11 cellular contexts compared by ENCODE assay signal in genomic region chr5:162248107-162248713, GRCh38.
DNase-seq lines count a peak whose midpoint lies in the region; ATAC-seq and TF ChIP-seq lines count a peak whose summit lies in the region.
"Had no signal": no experiment of that assay in that cellular context is flagged by ENCODE, and none has a peak within 500 bp of the region (broad histone marks: within the 10 kb centered on the region; RNA-seq: fewer than 3 reads in every experiment).

No MANE protein-coding gene starts in this region.

- no peak overlapping the region for H3K27ac Mint-ChIP-seq in CD14-positive monocyte
- H3K27ac Mint-ChIP-seq: dendritic cell treated with granulocyte-macrophage colony-stimulating factor and Interleukin-4, amounts not matched to agents 40 ng/mL and 50 ng/mL, for 4 days had no signal

- no peak overlapping the region for H3K4me3 ChIP-seq in fibroblast of mammary gland (ENCODE audit: control insufficient read depth, low read depth, low read length)

- H3K4me3 Mint-ChIP-seq in CD14-positive monocyte: no peak overlapping the region
- H3K4me3 Mint-ChIP-seq: dendritic cell treated with granulocyte-macrophage colony-stimulating factor and Interleukin-4, amounts not matched to agents 40 ng/mL and 50 ng/mL, for 4 days had no signal

- H3K4me1 Mint-ChIP-seq in CD14-positive monocyte: no peaks in the 10 kb centered on the region

- H3K36me3 Mint-ChIP-seq in CD14-positive monocyte: no peaks in the 10 kb centered on the region

- ATAC-seq in GM21619 (IDR thresholded peaks at IDR 0.05; ENCODE audit: unreplicated experiment): peak; percentile 65

- intact Hi-C loops in CD14-positive monocyte (cut with micrococcal nuclease): no loop called here

- H3K9me3 Mint-ChIP-seq in CD14-positive monocyte: peaks cover 0 to 5% (median 0%) of the 10 kb centered on the region in 7 donors
- H3K9me3 Mint-ChIP-seq: dendritic cell treated with granulocyte-macrophage colony-stimulating factor and Interleukin-4, amounts not matched to agents 40 ng/mL and 50 ng/mL, for 4 days had no signal

- no peak for DNase-seq in CD14-positive monocyte (ENCODE audit: low spot score)
- DNase-seq in NCI-H146 treated with DMSO at 0.1 percent for 48 hours (lab: John Stamatoyannopoulos, UW; ENCODE audit: unreplicated experiment): peak; percentile 0
- no peak for DNase-seq in fibroblast of mammary gland (ENCODE audit: low read depth)
- DNase-seq in AML-193 (lab: John Stamatoyannopoulos, UW): no peak
- no peak for DNase-seq in HPDE6-E6E7 (ENCODE audit: extremely low spot score)
- no peak for DNase-seq in effector CD8-positive, alpha-beta T cell (lab: John Stamatoyannopoulos, UW)
- no peak for DNase-seq in dermis blood vessel endothelial cell
- DNase-seq: kidney glomerular epithelial cell; stimulated activated naive CD4-positive, alpha-beta T cell had no signal

- peaks cover 0 to 5% (median 0%) of the 10 kb centered on the region in 3 donors for H3K27me3 Mint-ChIP-seq in CD14-positive monocyte (ENCODE audit: low read depth in 3 of 3)
- H3K27me3 Mint-ChIP-seq: dendritic cell treated with granulocyte-macrophage colony-stimulating factor and Interleukin-4, amounts not matched to agents 40 ng/mL and 50 ng/mL, for 4 days had no signal

- peak; percentile 33 for TF ChIP-seq CTCF in CD14-positive monocyte (IDR thresholded peaks at IDR 0.05)
- peak; percentile 12 for TF ChIP-seq CTCF in fibroblast of mammary gland (conservative IDR thresholded peaks at IDR 0.05; ENCODE audit: control insufficient read depth, insufficient read depth, low read depth, low read length)
